26 cellular contexts compared by ENCODE assay signal in the genomic region with DNA sequence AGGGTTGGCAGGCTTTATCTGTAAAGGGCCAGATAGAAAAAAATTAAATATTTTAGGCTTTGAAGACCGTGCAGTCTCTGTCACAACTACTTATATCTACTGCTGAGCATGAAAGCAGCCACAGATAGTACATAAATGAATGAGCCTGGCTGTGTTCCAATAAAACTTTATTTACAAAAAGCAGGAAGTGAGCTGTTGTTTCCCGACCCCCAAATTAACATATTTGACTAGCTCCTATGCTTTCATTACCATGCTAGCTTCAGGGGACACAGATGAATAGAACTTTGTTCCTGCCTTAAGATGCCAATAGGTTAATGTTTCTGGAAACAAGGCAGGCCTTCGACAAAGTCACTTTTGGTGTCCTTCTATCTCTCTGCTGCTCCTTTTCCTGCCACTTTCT.
"Had no signal": no experiment of that assay in that cellular context is flagged by ENCODE, and none has a peak within 500 bp of the region (broad histone marks: within the 10 kb centered on the region; RNA-seq: fewer than 3 reads in every experiment).

No MANE protein-coding gene starts in this region.

- H3K27me3 ChIP-seq: ascending aorta, breast epithelium, cardiac muscle cell, colonic mucosa, dorsolateral prefrontal cortex had no signal

- DNase-seq: activated CD4-positive, alpha-beta memory T cell treated with anti-CD3 and anti-CD28 coated beads, Interleukin-2, amount 10 ng/mL, durations not matched to agents 7 days and 5 days; activated CD4-positive, alpha-beta T cell treated with anti-CD3 and anti-CD28 coated beads for 1 hour; activated CD4-positive, alpha-beta T cell treated with anti-CD3 and anti-CD28 coated beads for 4 hours; activated CD4-positive, alpha-beta T cell treated with anti-CD3 and anti-CD28 coated beads, Interleukin-2, amount 10 ng/mL, durations not matched to agents 7 days and 5 days; activated CD4-positive, alpha-beta T cell treated with anti-CD3 and anti-CD28 coated beads, Interleukin-2, amount 50 U/mL, for 4 hours; activated CD8-positive, alpha-beta memory T cell treated with anti-CD3 and anti-CD28 coated beads, Interleukin-2, amount 50 U/mL, for 48 hours; activated gamma-delta T cell; activated naive CD4-positive, alpha-beta T cell; activated naive CD4-positive, alpha-beta T cell treated with anti-CD3 and anti-CD28 coated beads, Interleukin-2, amount 10 ng/mL, durations not matched to agents 7 days and 5 days; activated naive CD8-positive, alpha-beta T cell treated with anti-CD3 and anti-CD28 coated beads, Interleukin-2, amount 10 ng/mL, durations not matched to agents 7 days and 5 days; activated T-cell treated with anti-CD3 and anti-CD28 coated beads for 4 hours; activated T-cell treated with anti-CD3 and anti-CD28 coated beads, Interleukin-2, amount 50 U/mL, for 24 hours; activated T-cell treated with anti-CD3 and anti-CD28 coated beads, Interleukin-2, amount 50 U/mL, for 72 hours; central memory CD4-positive, alpha-beta T cell; cerebellar nuclear complex; colonic mucosa; dorsolateral prefrontal cortex; effector memory CD4-positive, alpha-beta T cell; endodermal cell; foreskin fibroblast; head of caudate nucleus; hippocampal formation had no signal

- H3K27ac ChIP-seq: ascending aorta, breast epithelium, cardiac muscle cell, colonic mucosa, dorsolateral prefrontal cortex, VCaP had no signal

- H3K4me3 ChIP-seq: ascending aorta, breast epithelium, cardiac muscle cell, colonic mucosa, dorsolateral prefrontal cortex had no signal

- H3K4me1 ChIP-seq: ascending aorta, breast epithelium, colonic mucosa had no signal

- H3K9me3 ChIP-seq: ascending aorta, breast epithelium, colonic mucosa had no signal

- H3K36me3 ChIP-seq: ascending aorta, breast epithelium, cardiac muscle cell, colonic mucosa had no signal
